26 cellular contexts compared by ENCODE assay signal in the genomic region with DNA sequence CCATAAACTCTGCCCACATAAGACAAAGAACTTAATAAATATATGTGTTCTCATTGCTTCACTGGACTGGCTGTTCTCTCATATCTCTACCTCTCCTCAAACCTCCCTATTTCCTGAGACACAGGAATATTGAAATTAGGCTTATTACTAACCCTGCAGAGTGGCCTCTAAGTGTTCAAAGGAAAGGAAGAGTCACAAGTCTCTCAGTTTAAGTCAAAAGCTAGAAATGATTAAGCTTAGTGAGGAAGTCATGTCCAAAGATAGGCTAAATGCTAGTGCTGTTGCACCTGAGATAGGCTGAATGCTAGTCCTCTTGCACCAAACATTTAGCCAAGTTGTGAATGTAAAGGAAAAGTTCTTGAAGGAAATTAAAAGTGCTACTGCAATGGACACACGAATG. TPM values are rescaled to one million over a fixed set of nuclear protein-coding genes. Genes with fewer than 3 reads are reported as not detected.
A peak's percentile ranks its signal among the peaks of the same experiment; 100 is the strongest.
DNase-seq lines count a peak whose midpoint lies in the region; ATAC-seq and TF ChIP-seq lines count a peak whose summit lies in the region.
"Had no signal": no experiment of that assay in that cellular context is flagged by ENCODE, and none has a peak within 500 bp of the region (broad histone marks: within the 10 kb centered on the region; RNA-seq: fewer than 3 reads in every experiment).

No MANE protein-coding gene starts in this region.

- ATAC-seq in GM18508 (IDR thresholded peaks at IDR 0.05; ENCODE audit: insufficient read depth, unreplicated experiment) (peak; percentile 87), GM18907 (IDR thresholded peaks at IDR 0.05; ENCODE audit: unreplicated experiment) (peak; percentile 83), HG03139 (IDR thresholded peaks at IDR 0.05; ENCODE audit: unreplicated experiment) (peak; percentile 75), heart left ventricle (no peak), GM21360 (IDR thresholded peaks at IDR 0.05; ENCODE audit: unreplicated experiment) (no peak)
- ATAC-seq: body of pancreas, Panc1, sciatic nerve, upper lobe of right lung had no signal

- H3K4me3 ChIP-seq in heart left ventricle = no peak overlapping the region
- H3K4me3 ChIP-seq: body of pancreas, left ventricle myocardium inferior, suprapubic skin, upper lobe of right lung had no signal

- no peak for TF ChIP-seq POLR2A in heart left ventricle (IDR thresholded peaks at IDR 0.05)

- H3K36me3 ChIP-seq in heart left ventricle = no peaks in the 10 kb centered on the region
- H3K36me3 ChIP-seq: neutrophil, suprapubic skin, upper lobe of right lung had no signal

- H3K4me1 ChIP-seq in heart left ventricle = peaks cover 0 to 12% (median 0%) of the 10 kb centered on the region in 12 donors
- H3K4me1 ChIP-seq: body of pancreas, upper lobe of right lung had no signal

- TF ChIP-seq CTCF in nephron (IDR thresholded peaks at IDR 0.05; ENCODE audit: unreplicated experiment in 3 of 3) (no peak), heart left ventricle (IDR thresholded peaks at IDR 0.05) (no peak)

- WGBS in heart left ventricle, 4 donors = 87 to 97% (median 92%) methylated on average over 1 of the region's 1 CpG

- H3K9me3 ChIP-seq in heart left ventricle = peaks cover 0 to 28% (median 8%) of the 10 kb centered on the region in 12 donors
- H3K9me3 ChIP-seq: body of pancreas, neutrophil had no signal

- peaks cover 8% of the 10 kb centered on the region for H3K9me3 Mint-ChIP-seq in nephron

- no peaks in the 10 kb centered on the region for H3K27me3 ChIP-seq in heart left ventricle
- H3K27me3 ChIP-seq: body of pancreas, neutrophil, suprapubic skin, upper lobe of right lung had no signal

- peak overlapping the region in 2 of 3 experiments; percentile 37 to 49 for H3K27ac Mint-ChIP-seq in nephron
- H3K27ac Mint-ChIP-seq: activated CD4-positive, alpha-beta T cell treated with anti-CD3 and anti-CD28 coated beads, Interleukin-2, amount 10 ng/mL, durations not matched to agents 7 days and 5 days; T-helper 2 cell treated with Interferon-gamma antibody and Interleukin-4, amounts not matched to agents 5 μg/mL and 100 μg/mL, for 36 hours had no signal

- H3K27ac ChIP-seq in heart left ventricle = no peak overlapping the region
- H3K27ac ChIP-seq: body of pancreas, left ventricle myocardium inferior, neutrophil, suprapubic skin, upper lobe of right lung had no signal

- H3K4me1 Mint-ChIP-seq in nephron = peaks cover 16% of the 10 kb centered on the region

- H3K4me3 Mint-ChIP-seq in nephron = no peak overlapping the region
- H3K4me3 Mint-ChIP-seq: activated CD4-positive, alpha-beta T cell treated with anti-CD3 and anti-CD28 coated beads, Interleukin-2, amount 10 ng/mL, durations not matched to agents 7 days and 5 days; H9; T-helper 2 cell treated with Interferon-gamma antibody and Interleukin-4, amounts not matched to agents 5 μg/mL and 100 μg/mL, for 36 hours had no signal

- peaks cover 31% of the 10 kb centered on the region for H3K36me3 Mint-ChIP-seq in nephron (ENCODE audit: low read depth)

- no peak for DNase-seq in heart left ventricle
- DNase-seq in NCI-H1417 treated with DMSO at 0.1 percent for 48 hours (lab: John Stamatoyannopoulos, UW) = no peak
- DNase-seq: activated CD4-positive, alpha-beta T cell treated with anti-CD3 and anti-CD28 coated beads, Interleukin-2, amount 10 ng/mL, durations not matched to agents 7 days and 5 days; activated effector memory CD4-positive, alpha-beta T cell treated with Interleukin-2 at 50 U/mL for 16 hours; body of pancreas; cerebellar nuclear complex; DND-41; H9; IMR-90; left ventricle myocardium inferior; NCI-H187; NCI-H524 treated with DMSO at 0.1 percent for 48 hours; SHP77 treated with DMSO at 0.1 percent for 48 hours; stimulated activated CD4-positive, alpha-beta T cell treated with anti-CD3 and anti-CD28 coated beads, Interleukin-12 subunit alpha, Interleukin-12 subunit beta, amount 100 ng/mL, for 4 hours; stimulated activated CD4-positive, alpha-beta T cell treated with anti-CD3 and anti-CD28 coated beads, Interleukin-4, amount 100 ng/mL, for 1 hour; upper lobe of right lung had no signal

- intact Hi-C loops in heart left ventricle (cut with DNase I) = no loop called here

- no peaks in the 10 kb centered on the region for H3K27me3 Mint-ChIP-seq in nephron (ENCODE audit: low read depth)
- H3K27me3 Mint-ChIP-seq: activated CD4-positive, alpha-beta T cell treated with anti-CD3 and anti-CD28 coated beads, Interleukin-2, amount 10 ng/mL, durations not matched to agents 7 days and 5 days had no signal

RNA-seq across cellular contexts. Expression of a gene that starts 41.1 kb away (rescaled TPM):
- 10 to 100 TPM in 8 of 9 donors, 1 to 10 TPM in 1; 9.9 to 26.1 (median 16.5) TPM for total RNA-seq in heart left ventricle
- 1 to 10 TPM; 4.6 to 9.2 TPM for polyA plus RNA-seq in heart left ventricle

Comparison
In these comparisons a context has a peak if more than half of its experiments do, and no peak if none do; other contexts are left out.
1. ATAC-seq: peak in GM18508 (single experiment), GM18907 (single experiment) and HG03139 (single experiment); none in heart left ventricle (0 of 4) and GM21360 (single experiment).